Comparison of ENCODE assay signal across 21 cellular contexts in genomic region chr2:41701231-41701630, GRCh38.
"Had no signal": no experiment of that assay in that cellular context is flagged by ENCODE, and none has a peak within 500 bp of the region (broad histone marks: within the 10 kb centered on the region; RNA-seq: fewer than 3 reads in every experiment).

No MANE protein-coding gene starts in this region.

- H3K27ac Mint-ChIP-seq: endodermal cell; naive thymus-derived CD8-positive, alpha-beta T cell; stimulated activated naive B cell treated with anti-CD40 and anti-IgM and Interleukin-4, amounts not matched to agents 10 μg/mL and 1 μg/mL and 100 μg/mL, for 72 hours had no signal

- H3K36me3 Mint-ChIP-seq: naive thymus-derived CD8-positive, alpha-beta T cell had no signal

- H3K4me1 Mint-ChIP-seq: stimulated activated naive CD8-positive, alpha-beta T cell treated with anti-CD3 and anti-CD28 coated beads, Interleukin-15, amount 100 ng/mL, for 72 hours had no signal

- ATAC-seq: heart left ventricle; naive thymus-derived CD8-positive, alpha-beta T cell; stimulated activated naive B cell treated with anti-CD40 and anti-IgM and Interleukin-4, amounts not matched to agents 10 μg/mL and 1 μg/mL and 100 μg/mL, for 72 hours; stimulated activated naive CD8-positive, alpha-beta T cell treated with anti-CD3 and anti-CD28 coated beads, Interleukin-15, amount 100 ng/mL, for 72 hours; upper lobe of right lung had no signal

- H3K9me3 ChIP-seq: heart left ventricle, ovary, right atrium auricular region, sigmoid colon, testis, tibial nerve, upper lobe of right lung, vagina had no signal

- H3K36me3 ChIP-seq: heart left ventricle, ovary, right atrium auricular region, sigmoid colon, tibial nerve, upper lobe of right lung, vagina had no signal

- H3K4me1 ChIP-seq: right atrium auricular region, upper lobe of right lung, vagina had no signal

- H3K4me3 Mint-ChIP-seq: endodermal cell; naive thymus-derived CD8-positive, alpha-beta T cell; neural crest cell; stimulated activated naive B cell treated with anti-CD40 and anti-IgM and Interleukin-4, amounts not matched to agents 10 μg/mL and 1 μg/mL and 100 μg/mL, for 72 hours; stimulated activated naive CD8-positive, alpha-beta T cell treated with anti-CD3 and anti-CD28 coated beads, Interleukin-15, amount 100 ng/mL, for 72 hours had no signal

- DNase-seq: dermis blood vessel endothelial cell; endodermal cell; heart left ventricle; hippocampal formation; kidney glomerular epithelial cell; mammary epithelial cell; naive thymus-derived CD8-positive, alpha-beta T cell; nucleus accumbens; ovary; sigmoid colon; stimulated activated CD4-positive, alpha-beta T cell treated with anti-CD3 and anti-CD28 coated beads, Interleukin-2, amount 100 ng/mL, for 24 hours; stimulated activated CD4-positive, alpha-beta T cell treated with anti-CD3 and anti-CD28 coated beads, Interleukin-4, amount 100 ng/mL, for 4 hours; stimulated activated naive B cell treated with anti-CD40 and anti-IgM and Interleukin-4, amounts not matched to agents 10 μg/mL and 1 μg/mL and 100 μg/mL, for 72 hours; stimulated activated naive CD8-positive, alpha-beta T cell treated with anti-CD3 and anti-CD28 coated beads, Interleukin-15, amount 100 ng/mL, for 72 hours; testis; upper lobe of right lung had no signal

- H3K9me3 Mint-ChIP-seq: endodermal cell; naive thymus-derived CD8-positive, alpha-beta T cell; neural crest cell; stimulated activated naive B cell treated with anti-CD40 and anti-IgM and Interleukin-4, amounts not matched to agents 10 μg/mL and 1 μg/mL and 100 μg/mL, for 72 hours; stimulated activated naive CD8-positive, alpha-beta T cell treated with anti-CD3 and anti-CD28 coated beads, Interleukin-15, amount 100 ng/mL, for 72 hours had no signal

- H3K4me3 ChIP-seq: heart left ventricle, ovary, right atrium auricular region, sigmoid colon, skin epidermis, testis, tibial nerve, upper lobe of right lung, vagina had no signal

- H3K27me3 ChIP-seq: heart left ventricle, ovary, right atrium auricular region, sigmoid colon, testis, tibial nerve, vagina had no signal

- H3K27ac ChIP-seq: heart left ventricle, ovary, right atrium auricular region, sigmoid colon, skin epidermis, testis, tibial nerve, upper lobe of right lung, vagina had no signal
